9 cellular contexts compared by ENCODE assay signal in genomic region chr2:173151671-173152398, GRCh38.
DNase-seq lines count a peak whose midpoint lies in the region; ATAC-seq and TF ChIP-seq lines count a peak whose summit lies in the region.
"Had no signal": no experiment of that assay in that cellular context is flagged by ENCODE, and none has a peak within 500 bp of the region (broad histone marks: within the 10 kb centered on the region; RNA-seq: fewer than 3 reads in every experiment).

No MANE protein-coding gene starts in this region.

- peak; percentile 63 for ATAC-seq in GM21737 (IDR thresholded peaks at IDR 0.05; ENCODE audit: unreplicated experiment)

- DNase-seq in EL (peak; percentile 84), NB4 (ENCODE audit: low read depth) (peak; percentile 73), fibroblast of pulmonary artery (ENCODE audit: low read depth) (peak; percentile 52), NCI-H345 (lab: John Stamatoyannopoulos, UW) (no peak), KG1 (lab: John Stamatoyannopoulos, UW) (no peak), DMS79 treated with DMSO at 0.1 percent for 48 hours (lab: John Stamatoyannopoulos, UW) (no peak), NCI-H2171 (lab: John Stamatoyannopoulos, UW) (no peak)

- TF ChIP-seq CTCF in NB4 (IDR thresholded peaks at IDR 0.05; ENCODE audit: low read depth, low read length) (no peak), fibroblast of pulmonary artery (IDR thresholded peaks at IDR 0.05; ENCODE audit: low read length, missing control alignments) (no peak)

- no peak for TF ChIP-seq POLR2A in NB4 (IDR thresholded peaks at IDR 0.05; ENCODE audit: extremely low read depth, insufficient read length)

- H3K4me3 ChIP-seq in NB4 (ENCODE audit: low read depth, low read length) (no peak overlapping the region), fibroblast of pulmonary artery (replicated peaks; ENCODE audit: low read depth, low read length) (no peak overlapping the region)
- H3K4me3 ChIP-seq: thoracic aorta had no signal

Comparison
In these comparisons a context has a peak if more than half of its experiments do, and no peak if none do; other contexts are left out.
1. DNase-seq: peak in EL (single experiment), NB4 (single experiment) and fibroblast of pulmonary artery (single experiment); none in NCI-H345 (single experiment), KG1 (single experiment), DMS79 treated with DMSO at 0.1 percent for 48 hours (single experiment) and NCI-H2171 (single experiment).